In genomic region chr10:80409121-80409520, GRCh38 we compare ENCODE assay signal across 8 cellular contexts. TPM values are rescaled to one million over a fixed set of nuclear protein-coding genes. Genes with fewer than 3 reads are reported as not detected.
DNase-seq lines count a peak whose midpoint lies in the region; ATAC-seq, FAIRE-seq and TF ChIP-seq lines count a peak whose summit lies in the region.

No MANE protein-coding gene starts in this region.

- 0 out of 2 replicates have a peak, but pooled peaks cover 5% of the 10 kb centered on the region for H3F3A ChIP-seq in GM23338 (replicated peaks; ENCODE audit: low read depth)

- no peaks in the 10 kb centered on the region for H3K9me3 ChIP-seq in right atrium auricular region

- H3K36me3 ChIP-seq in GM23338 (ENCODE audit: insufficient read depth) (no peaks in the 10 kb centered on the region), right atrium auricular region (no peaks in the 10 kb centered on the region)

- H3K27ac Mint-ChIP-seq in GM23338 (no peak overlapping the region), activated B cell treated with CpG ODN at 0.5 μM for 24 hours (no peak overlapping the region)

- H2AFZ ChIP-seq in GM23338, result peak overlapping the region; percentile 99

- no peak overlapping the region for H3K27ac ChIP-seq in GM23338 (ENCODE audit: low read depth)
- peak overlapping the region; percentile 81 to 91 for H3K27ac ChIP-seq in right atrium auricular region

- H3K4me1 ChIP-seq in GM23338 (ENCODE audit: insufficient read depth) (peaks cover 23% of the 10 kb centered on the region; the same call in 1 of the 2 replicates), right atrium auricular region (peaks cover 0 to 62% of the 10 kb centered on the region in 2 donors)

- CTCF ChIA-PET in activated B cell treated with CpG ODN at 0.5 μM for 24 hours (lab: Charles Lee), result interaction anchor here (2.3 kb wide), 1 partner anchor 96 kb away, joined by 7 read pairs; no protein-coding TSS in a partner anchor

- H3K9me2 ChIP-seq in GM23338 (ENCODE audit: insufficient read depth), result no peaks in the 10 kb centered on the region

- peak overlapping the region; percentile 95 for H3K4me2 ChIP-seq in GM23338

- no peak for FAIRE-seq in D721Med (lab: Jason Lieb, UNC)

- H3K4me1 Mint-ChIP-seq in GM23338 (peaks cover 45% of the 10 kb centered on the region), activated B cell treated with CpG ODN at 0.5 μM for 24 hours (peaks cover 12% of the 10 kb centered on the region)

- H3K27me3 Mint-ChIP-seq in GM23338 (ENCODE audit: insufficient read depth, low read depth, poor library complexity), result peaks cover 14% of the 10 kb centered on the region
- H3K27me3 Mint-ChIP-seq in activated B cell treated with CpG ODN at 0.5 μM for 24 hours, result peaks cover 2% of the 10 kb centered on the region

- DNase-seq in GM23338 (ENCODE audit: low spot score), result peak; percentile 15
- DNase-seq in activated B cell treated with CpG ODN at 0.5 μM for 24 hours, result no peak
- DNase-seq in right atrium auricular region (ENCODE audit: low spot score), result no peak
- DNase-seq in skeletal muscle cell (ENCODE audit: low read depth), result no peak
- no peak for DNase-seq in NCI-H2171 (lab: John Stamatoyannopoulos, UW)
- no peak for DNase-seq in stimulated activated CD4-positive, alpha-beta T cell treated with anti-CD3 and anti-CD28 coated beads, Interleukin-15, amount 100 ng/mL, for 24 hours
- no peak for DNase-seq in D721Med (ENCODE audit: insufficient read length, low spot score)

- H3K36me3 Mint-ChIP-seq in GM23338 (ENCODE audit: low read depth) (peaks cover 4% of the 10 kb centered on the region; the same call in 1 of the 3 replicates), activated B cell treated with CpG ODN at 0.5 μM for 24 hours (ENCODE audit: low read depth) (no peaks in the 10 kb centered on the region)

- H3K9me3 Mint-ChIP-seq in GM23338 (no peaks in the 10 kb centered on the region), activated B cell treated with CpG ODN at 0.5 μM for 24 hours (no peaks in the 10 kb centered on the region)

- peaks cover 4% of the 10 kb centered on the region; the same call in 1 of the 2 replicates for H4K20me1 ChIP-seq in GM23338 (replicated peaks; ENCODE audit: insufficient read depth)

- ATAC-seq in GM23338 (peak; percentile 7), activated B cell treated with CpG ODN at 0.5 μM for 24 hours (ENCODE audit: low read depth) (no peak), HG02678 (IDR thresholded peaks at IDR 0.05; ENCODE audit: unreplicated experiment) (no peak)

- peaks cover 9% of the 10 kb centered on the region; the same call in 1 of the 2 replicates for H3K79me2 ChIP-seq in GM23338 (replicated peaks; ENCODE audit: insufficient read depth)

- peaks cover 29% of the 10 kb centered on the region for H3K27me3 ChIP-seq in GM23338 (ENCODE audit: insufficient read depth)
- no peaks in the 10 kb centered on the region for H3K27me3 ChIP-seq in right atrium auricular region

- POLR2A ChIA-PET in activated B cell treated with CpG ODN at 0.5 μM for 24 hours (lab: Charles Lee), result no interaction called here

- H3K4me3 Mint-ChIP-seq in GM23338 (peak overlapping the region; percentile 84), activated B cell treated with CpG ODN at 0.5 μM for 24 hours (peak overlapping the region; percentile 91)

- intact Hi-C loops in activated B cell treated with CpG ODN at 0.5 μM for 24 hours (cut with micrococcal nuclease), result loop anchor here (5.0 to 10.0 kb wide), 2 partner anchors 63 to 256 kb away; no protein-coding TSS in a partner anchor

- TF ChIP-seq CTCF in GM23338 (conservative IDR thresholded peaks at IDR 0.05; ENCODE audit: low read depth in 2 of 2) (no peak), activated B cell treated with CpG ODN at 0.5 μM for 24 hours (IDR thresholded peaks at IDR 0.05) (no peak), right atrium auricular region (IDR thresholded peaks at IDR 0.05) (no peak), D721Med (IDR thresholded peaks at IDR 0.05; ENCODE audit: insufficient read depth, missing control alignments) (no peak)

- peak overlapping the region; percentile 83 for H3K4me3 ChIP-seq in GM23338
- H3K4me3 ChIP-seq in right atrium auricular region, result peak overlapping the region; percentile 69 to 86
- H3K4me3 ChIP-seq in skeletal muscle cell (ENCODE audit: low read depth, low read length), result peak overlapping the region; percentile 65

TF ChIP-seq in GM23338, 12 proteins besides CTCF, POLR2A, EP300 and RAD21 (continues in another document):
- TF ChIP-seq STAT1 (IDR thresholded peaks at IDR 0.05; ENCODE audit: unreplicated experiment), result no peak
- no peak for TF ChIP-seq POLR2AphosphoS5 (IDR thresholded peaks at IDR 0.05; ENCODE audit: low read depth)
- TF ChIP-seq ZNF462 (CRISPR knock-in tag; IDR thresholded peaks at IDR 0.05), result no peak
- no peak for TF ChIP-seq EZH2phosphoT487 (IDR thresholded peaks at IDR 0.05; ENCODE audit: unreplicated experiment)

RNA-seq across cellular contexts. Expression of gene PRXL2A, which starts 0.8 kb away (rescaled TPM):
- 31.8 and 40.1 TPM in 2 replicates for total RNA-seq in GM23338 (2014; rRNA removed; shearing (Covaris generic))
- polyA plus RNA-seq in GM23338 (2016; fragmentation: Nextera tagmentation; extraction: Ambion mirVana), result 46.8 and 51.7 TPM in 2 replicates
- total RNA-seq in activated B cell treated with CpG ODN at 0.5 μM for 24 hours (8.5 and 10.3 TPM in 2 replicates), right atrium auricular region (10 to 100 TPM; 42.8 to 81.2 TPM)

RNA-seq across cellular contexts. Expression of gene TSPAN14, which starts 45.0 kb away (rescaled TPM):
- 31.8 and 40.7 TPM in 2 replicates for total RNA-seq in GM23338 (2014; rRNA removed; shearing (Covaris generic))
- polyA plus RNA-seq in GM23338 (2016; fragmentation: Nextera tagmentation; extraction: Ambion mirVana), result 17.1 and 17.9 TPM in 2 replicates
- total RNA-seq in activated B cell treated with CpG ODN at 0.5 μM for 24 hours (18.9 and 20.7 TPM in 2 replicates), right atrium auricular region (10 to 100 TPM; 24.2 to 34.7 TPM)

RNA-seq across cellular contexts. Expression of gene DYDC2, which starts 52.5 kb away (rescaled TPM):
- total RNA-seq in GM23338 (2014; rRNA removed; shearing (Covaris generic)), result 1.7 and 8.1 TPM in 2 replicates
- polyA plus RNA-seq in GM23338 (2016; fragmentation: Nextera tagmentation; extraction: Ambion mirVana), result 9.0 and 10.3 TPM in 2 replicates
- total RNA-seq in activated B cell treated with CpG ODN at 0.5 μM for 24 hours (not detected in 2 replicates), right atrium auricular region (not detected)

RNA-seq across cellular contexts. Expression of gene DYDC1, which starts 52.6 kb away (rescaled TPM):
- 2.1 TPM in 1 of 2 replicates, not detected in the other for total RNA-seq in GM23338 (2014; rRNA removed; shearing (Covaris generic))
- 1.7 TPM in 1 of 2 replicates, not detected in the other for polyA plus RNA-seq in GM23338 (2016; fragmentation: Nextera tagmentation; extraction: Ambion mirVana)
- not detected in 2 replicates for total RNA-seq in activated B cell treated with CpG ODN at 0.5 μM for 24 hours
- not detected for total RNA-seq in right atrium auricular region
